In genomic region chr16:5097470-5098220, GRCh38 we compare ENCODE assay signal across 8 cellular contexts. TPM values are rescaled to one million over a fixed set of nuclear protein-coding genes. Genes with fewer than 3 reads are reported as not detected.
A peak's percentile ranks its signal among the peaks of the same experiment; 100 is the strongest.
DNase-seq lines count a peak whose midpoint lies in the region; ATAC-seq and TF ChIP-seq lines count a peak whose summit lies in the region.
"Not testable (repeated sequence)": the region's sequence is repeated elsewhere in the genome, so short reads cannot be mapped to it uniquely, and the experiment has no call there.

Gene EEF2KMT (minus strand): TSS chr16:5097795. CDS start chr16:5097739, 56 bp downstream.

- ATAC-seq in GM21717 (IDR thresholded peaks at IDR 0.05; ENCODE audit: unreplicated experiment) = peak; percentile 93
- ATAC-seq in PC-3 = peak; percentile 97

- 1% methylated on average over 67 of the region's 67 CpGs for WGBS in esophagus, 2 donors

- not testable (repeated sequence) for H3K27me3 ChIP-seq in PC-3 (ENCODE audit: low read length); esophagus (ENCODE audit: control insufficient read depth in 1 of 2, insufficient read depth in 2 of 2, low read length in 2 of 2); mucosa of stomach (ENCODE audit: control insufficient read depth, insufficient read depth, low read length)

- H3K9me2 ChIP-seq in PC-3 (replicated peaks; ENCODE audit: low read length) = not testable (repeated sequence)

- CTCF ChIA-PET in PC-3 (lab: Charles Lee) = not testable (repeated sequence)

- not testable (repeated sequence) for H4K20me1 ChIP-seq in PC-3 (ENCODE audit: low read length)

- peak within 1 kb of the TSS; percentile 63 for H2AFZ ChIP-seq in PC-3 (ENCODE audit: low read length)

- DNase-seq in DMS 273 (lab: John Stamatoyannopoulos, UW; ENCODE audit: unreplicated experiment) (peak; percentile 99), KBM-7 (peak; percentile 98), PC-3 (peak; percentile 93), activated T-cell treated with anti-CD3 and anti-CD28 coated beads for 48 hours (ENCODE audit: low read depth) (peak; percentile 91)
- DNase-seq in stimulated activated CD8-positive, alpha-beta memory T cell treated with anti-CD3 and anti-CD28 coated beads, Interleukin-4, amount 100 ng/mL, for 4 hours (ENCODE audit: low read depth in 2 of 2, low spot score in 1 of 2) = peak; percentile 76 to 87

- not testable (repeated sequence) for H3K9me3 ChIP-seq in PC-3 (ENCODE audit: low read length); esophagus (ENCODE audit: control insufficient read depth in 2 of 2, insufficient read depth in 1 of 2, low read depth in 1 of 2, low read length in 1 of 2); mucosa of stomach (ENCODE audit: control insufficient read depth, low read length)

- TF ChIP-seq CTCF in PC-3 (conservative IDR thresholded peaks at IDR 0.05; ENCODE audit: low read depth, low read length) = not testable (repeated sequence)

- H3K9ac ChIP-seq in PC-3 (ENCODE audit: low read length) = peak within 1 kb of the TSS; percentile 87
- H3K9ac ChIP-seq in mucosa of stomach (ENCODE audit: low read length) = peak within 1 kb of the TSS; percentile 55

- H3K36me3 ChIP-seq in PC-3 (ENCODE audit: low read depth, low read length); esophagus (ENCODE audit: control insufficient read depth in 2 of 2, insufficient read depth in 2 of 2, low read length in 1 of 2); mucosa of stomach (ENCODE audit: control insufficient read depth, insufficient read depth, low read length): not testable (repeated sequence)

- intact Hi-C loops in PC-3 (cut with micrococcal nuclease) = not testable (repeated sequence)

- H3K27ac ChIP-seq in PC-3 (ENCODE audit: low read length) (peak within 1 kb of the TSS; percentile 16; the same call in 1 of the 2 replicates), esophagus (ENCODE audit: low read depth in 2 of 2, low read length in 1 of 2) (peak within 1 kb of the TSS; percentile 74 to 85)

- POLR2A ChIA-PET in PC-3 (lab: Charles Lee; ENCODE audit: unreplicated experiment) = interaction anchor here (0.6 kb wide), 1 partner anchor 24 kb away, joined by 8 read pairs; no protein-coding TSS in a partner anchor

- H3K4me3 ChIP-seq in PC-3 (ENCODE audit: low read length) = peak within 1 kb of the TSS; percentile 66
- peak within 1 kb of the TSS; percentile 65 to 72 for H3K4me3 ChIP-seq in esophagus (ENCODE audit: low read depth in 1 of 2, low read length in 2 of 2)
- peak within 1 kb of the TSS; percentile 31 for H3K4me3 ChIP-seq in mucosa of stomach (ENCODE audit: low read length)

- H3K4me1 ChIP-seq in PC-3 (ENCODE audit: insufficient read depth, low read length); esophagus (ENCODE audit: control insufficient read depth in 2 of 2, insufficient read depth in 2 of 2, low read length in 1 of 2); mucosa of stomach (ENCODE audit: control insufficient read depth, insufficient read depth, low read length): not testable (repeated sequence)

- H3K79me2 ChIP-seq in PC-3 (ENCODE audit: low read length) = not testable (repeated sequence)

- BruUV-seq in PC-3 (replicated peaks; lab: Mats Ljungman, UMichigan) = not testable (repeated sequence)

- not testable (repeated sequence) for H3F3A ChIP-seq in PC-3 (ENCODE audit: low read length, unreplicated experiment)

- H3K4me2 ChIP-seq in PC-3 (ENCODE audit: low read length) = peak within 1 kb of the TSS; percentile 81

- in situ Hi-C loops in KBM-7 (cut with MboI; ENCODE audit: low pct_unique_long_range_greater_than_20kb, low sequenced_read_pairs) = not testable (repeated sequence)

RNA-seq across cellular contexts. Expression of gene EEF2KMT, which starts in this region (rescaled TPM):
- 23.7 and 25.8 TPM in 2 replicates for total RNA-seq in PC-3 (2014; rRNA removed)
- polyA plus RNA-seq in esophagus = 1 to 10 TPM; 4.4 to 8.4 TPM

Comparison
In these comparisons a context has a peak if more than half of its experiments do, and no peak if none do; other contexts are left out.
1. Peak in every context shown above with its lines: DNase-seq, ATAC-seq, H3K4me3 ChIP-seq and H3K27ac ChIP-seq.